Comparison of ENCODE assay signal across 8 cellular contexts in genomic region chrX:74419861-74420193, GRCh38. TPM values are rescaled to one million over a fixed set of nuclear protein-coding genes. Genes with fewer than 3 reads are reported as not detected.
DNase-seq lines count a peak whose midpoint lies in the region; ATAC-seq lines count a peak whose summit lies in the region.

No MANE protein-coding gene starts in this region.

- ATAC-seq in HG03442 (IDR thresholded peaks at IDR 0.05; ENCODE audit: unreplicated experiment) (no peak), esophagus mucosa (no peak)

- no peaks in the 10 kb centered on the region for H3K36me3 Mint-ChIP-seq in T-helper 1 cell treated with Interleukin-12 subunit alpha and Interleukin-12 subunit beta and Interleukin-4 antibody, amounts not matched to agents 30 μg/mL and 1 μg/mL, for 36 hours (ENCODE audit: low read depth)
- no peaks in the 10 kb centered on the region for H3K36me3 Mint-ChIP-seq in activated T-helper 2 cell treated with anti-CD3 and anti-CD28 coated beads, Interferon-gamma antibody, Interleukin-2, Interleukin-4, amounts not matched to agents 10 μg/mL and 5 μg/mL and 100 μg/mL, durations not matched to agents 14 hours and 24 hours and 36 hours (ENCODE audit: low read depth)

- no peaks in the 10 kb centered on the region for H3K9me3 ChIP-seq in skeletal muscle satellite cell (replicated peaks; ENCODE audit: low read length)

- no peaks in the 10 kb centered on the region for H3K36me3 ChIP-seq in skeletal muscle satellite cell (ENCODE audit: insufficient read depth, low read length)

- H3K9ac ChIP-seq in skeletal muscle satellite cell (ENCODE audit: low read depth, low read length), result peak overlapping the region; percentile 81

- H3K27me3 ChIP-seq in skeletal muscle satellite cell (ENCODE audit: control insufficient read depth, insufficient read depth, low read length), result peaks cover 3% of the 10 kb centered on the region

- no peak overlapping the region for H3K27ac Mint-ChIP-seq in T-helper 1 cell treated with Interleukin-12 subunit alpha and Interleukin-12 subunit beta and Interleukin-4 antibody, amounts not matched to agents 30 μg/mL and 1 μg/mL, for 36 hours
- H3K27ac Mint-ChIP-seq in activated T-helper 2 cell treated with anti-CD3 and anti-CD28 coated beads, Interferon-gamma antibody, Interleukin-2, Interleukin-4, amounts not matched to agents 10 μg/mL and 5 μg/mL and 100 μg/mL, durations not matched to agents 14 hours and 24 hours and 36 hours, result no peak overlapping the region

- peak overlapping the region; percentile 97 for H3K4me2 ChIP-seq in skeletal muscle satellite cell (ENCODE audit: low read length)

- H3K4me3 ChIP-seq in skeletal muscle satellite cell (ENCODE audit: low read length), result peak overlapping the region; percentile 76

- peaks cover 39% of the 10 kb centered on the region for H3K27me3 Mint-ChIP-seq in T-helper 1 cell treated with Interleukin-12 subunit alpha and Interleukin-12 subunit beta and Interleukin-4 antibody, amounts not matched to agents 30 μg/mL and 1 μg/mL, for 36 hours (ENCODE audit: low read depth)
- peaks cover 30% of the 10 kb centered on the region for H3K27me3 Mint-ChIP-seq in activated T-helper 2 cell treated with anti-CD3 and anti-CD28 coated beads, Interferon-gamma antibody, Interleukin-2, Interleukin-4, amounts not matched to agents 10 μg/mL and 5 μg/mL and 100 μg/mL, durations not matched to agents 14 hours and 24 hours and 36 hours (ENCODE audit: low read depth)

- H3K9me3 Mint-ChIP-seq in T-helper 1 cell treated with Interleukin-12 subunit alpha and Interleukin-12 subunit beta and Interleukin-4 antibody, amounts not matched to agents 30 μg/mL and 1 μg/mL, for 36 hours, result no peaks in the 10 kb centered on the region
- H3K9me3 Mint-ChIP-seq in activated T-helper 2 cell treated with anti-CD3 and anti-CD28 coated beads, Interferon-gamma antibody, Interleukin-2, Interleukin-4, amounts not matched to agents 10 μg/mL and 5 μg/mL and 100 μg/mL, durations not matched to agents 14 hours and 24 hours and 36 hours, result no peaks in the 10 kb centered on the region

- no peak for DNase-seq in T-helper 1 cell
- DNase-seq in activated T-helper 2 cell treated with anti-CD3 and anti-CD28 coated beads, Interferon-gamma antibody, Interleukin-2, Interleukin-4, amounts not matched to agents 10 μg/mL and 5 μg/mL and 100 μg/mL, durations not matched to agents 14 hours and 24 hours and 36 hours (ENCODE audit: low spot score), result no peak
- DNase-seq in hepatic stellate cell (ENCODE audit: low spot score), result peak; percentile 12
- no peak for DNase-seq in DMS114 treated with DMSO at 0.1 percent for 48 hours (lab: John Stamatoyannopoulos, UW; ENCODE audit: unreplicated experiment)

- H3K4me1 ChIP-seq in skeletal muscle satellite cell (ENCODE audit: control insufficient read depth, insufficient read depth, low read length), result peaks cover 8% of the 10 kb centered on the region

- H3K4me3 Mint-ChIP-seq in T-helper 1 cell treated with Interleukin-12 subunit alpha and Interleukin-12 subunit beta and Interleukin-4 antibody, amounts not matched to agents 30 μg/mL and 1 μg/mL, for 36 hours, result peak overlapping the region; percentile 37
- H3K4me3 Mint-ChIP-seq in activated T-helper 2 cell treated with anti-CD3 and anti-CD28 coated beads, Interferon-gamma antibody, Interleukin-2, Interleukin-4, amounts not matched to agents 10 μg/mL and 5 μg/mL and 100 μg/mL, durations not matched to agents 14 hours and 24 hours and 36 hours (ENCODE audit: low read depth), result peak overlapping the region; percentile 45

- H3K4me1 Mint-ChIP-seq in T-helper 1 cell treated with Interleukin-12 subunit alpha and Interleukin-12 subunit beta and Interleukin-4 antibody, amounts not matched to agents 30 μg/mL and 1 μg/mL, for 36 hours (ENCODE audit: low read depth), result peaks cover 3% of the 10 kb centered on the region
- peaks cover 3% of the 10 kb centered on the region for H3K4me1 Mint-ChIP-seq in activated T-helper 2 cell treated with anti-CD3 and anti-CD28 coated beads, Interferon-gamma antibody, Interleukin-2, Interleukin-4, amounts not matched to agents 10 μg/mL and 5 μg/mL and 100 μg/mL, durations not matched to agents 14 hours and 24 hours and 36 hours (ENCODE audit: low read depth)

- intact Hi-C loops in activated T-helper 2 cell treated with anti-CD3 and anti-CD28 coated beads, Interferon-gamma antibody, Interleukin-2, Interleukin-4, amounts not matched to agents 10 μg/mL and 5 μg/mL and 100 μg/mL, durations not matched to agents 14 hours and 24 hours and 36 hours (cut with micrococcal nuclease), result no loop called here

RNA-seq across cellular contexts. Expression of gene SLC16A2, which starts 1.5 kb away (rescaled TPM):
- 1.1 and 1.5 TPM in 2 replicates for total RNA-seq in activated T-helper 2 cell treated with anti-CD3 and anti-CD28 coated beads, Interferon-gamma antibody, Interleukin-2, Interleukin-4, amounts not matched to agents 10 μg/mL and 5 μg/mL and 100 μg/mL, durations not matched to agents 14 hours and 24 hours and 36 hours
- total RNA-seq in skeletal muscle satellite cell (2012; rRNA removed), result 9.9 and 26.2 TPM in 2 replicates
- 2.6 TPM for total RNA-seq in esophagus mucosa
